In genomic region chr20:36773548-36774242, GRCh38 we compare ENCODE assay signal across 8 cellular contexts. TPM values are rescaled to one million over a fixed set of nuclear protein-coding genes. Genes with fewer than 3 reads are reported as not detected.
DNase-seq lines count a peak whose midpoint lies in the region; ATAC-seq, FAIRE-seq and TF ChIP-seq lines count a peak whose summit lies in the region.

A gene with protein sequence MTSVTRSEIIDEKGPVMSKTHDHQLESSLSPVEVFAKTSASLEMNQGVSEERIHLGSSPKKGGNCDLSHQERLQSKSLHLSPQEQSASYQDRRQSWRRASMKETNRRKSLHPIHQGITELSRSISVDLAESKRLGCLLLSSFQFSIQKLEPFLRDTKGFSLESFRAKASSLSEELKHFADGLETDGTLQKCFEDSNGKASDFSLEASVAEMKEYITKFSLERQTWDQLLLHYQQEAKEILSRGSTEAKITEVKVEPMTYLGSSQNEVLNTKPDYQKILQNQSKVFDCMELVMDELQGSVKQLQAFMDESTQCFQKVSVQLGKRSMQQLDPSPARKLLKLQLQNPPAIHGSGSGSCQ (minus strand): TSS chr20:36773763. CDS start chr20:36771458, 2,305 bp downstream.

- H3K9me3 ChIP-seq in HepG2 (ENCODE audit: low read length) = no peaks in the 10 kb centered on the region

- TF ChIP-seq EP300 in HepG2 (IDR thresholded peaks at IDR 0.05; ENCODE audit: low read depth in 2 of 2, low read length in 2 of 2) (peak in 1 of 2 experiments; percentile 16; a peak in 1 of 4 replicates), HepG2 (CRISPR knock-in tag; IDR thresholded peaks at IDR 0.05; ENCODE audit: borderline replicate concordance) (0 out of 2 replicates have a peak, but pooled peaks have one; percentile 15)

- peak within 1 kb of the TSS; percentile 67 to 99 (median 92) for H3K4me3 ChIP-seq in HepG2 (replicated peaks in 1 of 3; ENCODE audit: insufficient read depth in 1 of 3, low read depth in 2 of 3, low read length in 3 of 3)

- peak; percentile 76 for FAIRE-seq in HepG2 (lab: Jason Lieb, UNC)

- peaks cover 35% of the 10 kb centered on the region for H3K4me1 ChIP-seq in HepG2 (ENCODE audit: insufficient read depth, low read length)

- in situ Hi-C loops in HepG2 (cut with HindIII; ENCODE audit: extremely low pct_ligation_motif_present, low pct_unique_long_range_greater_than_20kb) = no loop called here

- peak; percentile 85 to 94 for TF ChIP-seq POLR2A in HepG2 (IDR thresholded peaks at IDR 0.05; ENCODE audit: insufficient read depth in 1 of 2, low read depth in 2 of 2, low read length in 2 of 2)

- no TSS peak for BruUV-seq in HepG2 (replicated peaks; lab: Mats Ljungman, UMichigan)

- POLR2A ChIA-PET in HepG2 (lab: Yijun Ruan, JAX) = interaction anchor here (0.6 to 1.6 kb wide), 25 partner anchors 10 to 316 kb away, joined by 3 to 14 read pairs (median 4); partner anchors contain the start of genes NDRG3, RAB5IF, TGIF2 and TLDC2

- peak within 1 kb of the TSS; percentile 99 for H3K9ac ChIP-seq in HepG2 (ENCODE audit: insufficient read depth, low read depth, low read length)

- DNase-seq in CD1c-positive myeloid dendritic cell (ENCODE audit: extremely low spot score) (peak; percentile 100), NCI-H774 (lab: John Stamatoyannopoulos, UW) (peak; percentile 96), dermis blood vessel endothelial cell (peak; percentile 98), HepG2 (ENCODE audit: low spot score) (peak; percentile 98)
- DNase-seq in activated CD4-positive, alpha-beta T cell treated with anti-CD3 and anti-CD28 coated beads, Interleukin-2, amount 50 U/mL, for 4 hours = peak; percentile 96 to 97
- DNase-seq in stimulated activated CD4-positive, alpha-beta T cell treated with anti-CD3 and anti-CD28 coated beads, Interleukin-2, amount 100 ng/mL, for 48 hours = peak; percentile 98 to 99

- ATAC-seq in GM19397 (IDR thresholded peaks at IDR 0.05; ENCODE audit: unreplicated experiment) = peak; percentile 74
- ATAC-seq in HG03571 (IDR thresholded peaks at IDR 0.05; ENCODE audit: unreplicated experiment) = peak; percentile 74
- ATAC-seq in HepG2 = peak; percentile 87

- CTCF ChIA-PET in HepG2 (lab: Yijun Ruan, JAX; ENCODE audit: low intra/inter-chr PET ratio, low total read pairs) = interaction anchor here (0.9 kb wide), 1 partner anchor 161 kb away, joined by 3 read pairs; no protein-coding TSS in a partner anchor

- intact Hi-C loops in HepG2 (cut with micrococcal nuclease; ENCODE audit: unreplicated experiment) = loop anchor here (1.0 kb wide), 1 partner anchor 35 kb away; no protein-coding TSS in a partner anchor

- TF ChIP-seq RAD21 in HepG2 (CRISPR knock-in tag; IDR thresholded peaks at IDR 0.05) = peak; percentile 39; the same call in 1 of the 2 replicates

- H3K36me3 ChIP-seq in HepG2 (replicated peaks in 1 of 2; ENCODE audit: control insufficient read depth in 1 of 2, insufficient read depth in 2 of 2, low read length in 2 of 2) = peaks cover 2 to 9% of the 10 kb centered on the region in 2 experiments; a peak in 4 of 5 replicates

- H3K79me2 ChIP-seq in HepG2 (ENCODE audit: insufficient read depth, low read length) = peaks cover 10% of the 10 kb centered on the region

- TF ChIP-seq CTCF in HepG2 (CRISPR knock-in tag; IDR thresholded peaks at IDR 0.05) = no peak; the same call in 1 of the 2 replicates

- H3K4me2 ChIP-seq in HepG2 (ENCODE audit: low read depth, low read length) = peak within 1 kb of the TSS; percentile 100

- H3K27ac ChIP-seq in HepG2 (ENCODE audit: extremely low read length, insufficient read depth, low read length) = peak within 1 kb of the TSS; percentile 94

- under 1% methylated on average over 44 of the region's 65 CpGs for WGBS in HepG2 (ENCODE audit: low lambda C conversion rate)

- no peaks in the 10 kb centered on the region for H4K20me1 ChIP-seq in HepG2 (ENCODE audit: insufficient read depth, low read length)

- peaks cover 0 to 1% of the 10 kb centered on the region in 2 experiments; a peak in 2 of 5 replicates for H3K27me3 ChIP-seq in HepG2 (ENCODE audit: control insufficient read depth in 1 of 2, insufficient read depth in 2 of 2, low read length in 2 of 2)

- peak within 1 kb of the TSS; percentile 77 for H2AFZ ChIP-seq in HepG2 (ENCODE audit: low read length)

TF ChIP-seq in HepG2, 621 proteins besides CTCF, POLR2A, EP300 and RAD21 (continues in another document):
- peak; percentile 22; the same call in 1 of the 2 replicates for TF ChIP-seq PRMT3 (CRISPR knock-in tag; IDR thresholded peaks at IDR 0.05; ENCODE audit: borderline replicate concordance, low read depth)
- TF ChIP-seq HNRNPH1 (optimal IDR thresholded peaks at IDR 0.05; ENCODE audit: low read depth, low read length) = no peak
- peak; percentile 89 for TF ChIP-seq TBX2 (CRISPR knock-in tag; IDR thresholded peaks at IDR 0.05; ENCODE audit: borderline replicate concordance)
- peak; percentile 85 for TF ChIP-seq ZNF317 (CRISPR knock-in tag; IDR thresholded peaks at IDR 0.05)
- peak; percentile 97; the same call in 1 of the 2 replicates for TF ChIP-seq ZNF552 (CRISPR knock-in tag; IDR thresholded peaks at IDR 0.05; ENCODE audit: borderline replicate concordance)
- TF ChIP-seq HNRNPUL1 (IDR thresholded peaks at IDR 0.05; ENCODE audit: low read depth, low read length) = no peak
- TF ChIP-seq KDM5B (CRISPR knock-in tag; IDR thresholded peaks at IDR 0.05; ENCODE audit: borderline replicate concordance) = peak; percentile 94
- TF ChIP-seq GABPB1 (CRISPR knock-in tag; IDR thresholded peaks at IDR 0.05) = peak; percentile 87
- TF ChIP-seq CAMTA2 (CRISPR knock-in tag; IDR thresholded peaks at IDR 0.05; ENCODE audit: borderline replicate concordance) = peak; percentile 90
- TF ChIP-seq, protein P1, sequence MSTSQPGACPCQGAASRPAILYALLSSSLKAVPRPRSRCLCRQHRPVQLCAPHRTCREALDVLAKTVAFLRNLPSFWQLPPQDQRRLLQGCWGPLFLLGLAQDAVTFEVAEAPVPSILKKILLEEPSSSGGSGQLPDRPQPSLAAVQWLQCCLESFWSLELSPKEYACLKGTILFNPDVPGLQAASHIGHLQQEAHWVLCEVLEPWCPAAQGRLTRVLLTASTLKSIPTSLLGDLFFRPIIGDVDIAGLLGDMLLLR (CRISPR knock-in tag; IDR thresholded peaks at IDR 0.05) = peak; percentile 74
- TF ChIP-seq ZNF329 (CRISPR knock-in tag; IDR thresholded peaks at IDR 0.05; ENCODE audit: low read depth) = peak; percentile 79; the same call in 1 of the 2 replicates
- TF ChIP-seq TFDP2 (CRISPR knock-in tag; IDR thresholded peaks at IDR 0.05) = peak; percentile 100
- peak; percentile 96 for TF ChIP-seq ZFP36L1 (CRISPR knock-in tag; IDR thresholded peaks at IDR 0.05)
- TF ChIP-seq SATB2 (CRISPR knock-in tag; IDR thresholded peaks at IDR 0.05) = peak; percentile 52
- TF ChIP-seq HOXA3 (CRISPR knock-in tag; IDR thresholded peaks at IDR 0.05) = peak; percentile 96
- TF ChIP-seq E2F1 (CRISPR knock-in tag; IDR thresholded peaks at IDR 0.05) = peak; percentile 100
- TF ChIP-seq XRCC5 (optimal IDR thresholded peaks at IDR 0.05; ENCODE audit: low read length) = no peak
- TF ChIP-seq ISX (CRISPR knock-in tag; conservative IDR thresholded peaks at IDR 0.05) = peak; percentile 59

RNA-seq across cellular contexts. Expression of the gene that starts here (rescaled TPM):
- total RNA-seq in dermis blood vessel endothelial cell = 24.7 and 27.0 TPM in 2 replicates
- total RNA-seq in HepG2 (2016; rRNA removed; fragmentation: Illumina TruSeq; extraction: Trizol) = 53.7 and 82.4 TPM in 2 replicates
- total RNA-seq in HepG2 (2016; cell fraction: cytosol; rRNA removed; fragmentation: Illumina TruSeq; extraction: Trizol; ENCODE audit: low read depth) = 10.7 and 11.7 TPM in 2 replicates
- total RNA-seq in HepG2 (2016; cell fraction: insoluble cytoplasmic fraction; rRNA removed; fragmentation: Illumina TruSeq; extraction: Trizol) = 57.1 and 88.9 TPM in 2 replicates
- total RNA-seq in HepG2 (2016; cell fraction: membrane; rRNA removed; fragmentation: Illumina TruSeq; extraction: Trizol) = 25.4 and 26.8 TPM in 2 replicates
- total RNA-seq in HepG2 (2016; cell fraction: nucleus; rRNA removed; fragmentation: Illumina TruSeq; extraction: Trizol) = 26.9 and 33.4 TPM in 2 replicates
- 10.5 and 18.7 TPM in 2 replicates for polyA plus RNA-seq in HepG2 (2011; rRNA removed)
- polyA plus RNA-seq in HepG2 (2011; cell fraction: cytosol; rRNA removed) = 9.6 and 10.1 TPM in 2 replicates
- 8.8 and 10.9 TPM in 2 replicates for polyA plus RNA-seq in HepG2 (2011; cell fraction: nucleus; rRNA removed)
- polyA plus RNA-seq in HepG2 (2012) = 8.0 and 18.3 TPM in 2 replicates
- polyA plus RNA-seq in HepG2 (2016; cell fraction: cytosol; fragmentation: Illumina TruSeq; extraction: Trizol; ENCODE audit: low read depth) = 4.4 and 5.3 TPM in 2 replicates
- 61.2 and 64.9 TPM in 2 replicates for polyA plus RNA-seq in HepG2 (2016; cell fraction: insoluble cytoplasmic fraction; fragmentation: Illumina TruSeq; extraction: Trizol; ENCODE audit: low read depth)
- 9.5 and 10.6 TPM in 2 replicates for polyA plus RNA-seq in HepG2 (2016; cell fraction: membrane; fragmentation: Illumina TruSeq; extraction: Trizol; ENCODE audit: low read depth)
- polyA plus RNA-seq in HepG2 (2016; cell fraction: nucleus; fragmentation: Illumina TruSeq; extraction: Trizol; ENCODE audit: insufficient read depth, low read depth) = 65.4 and 71.7 TPM in 2 replicates
- polyA minus RNA-seq in HepG2 (2011; rRNA and poly(A)+ RNA removed; ENCODE audit: low replicate concordance) = 6.5 and 15.7 TPM in 2 replicates
- polyA minus RNA-seq in HepG2 (2011; cell fraction: cytosol; rRNA and poly(A)+ RNA removed) = 6.1 and 9.5 TPM in 2 replicates
- 10.8 and 15.7 TPM in 2 replicates for polyA minus RNA-seq in HepG2 (2011; cell fraction: nucleus; rRNA and poly(A)+ RNA removed)

Comparison
In these comparisons a context has a peak if more than half of its experiments do, and no peak if none do; other contexts are left out.
1. Peak in every context shown above with its lines: DNase-seq, ATAC-seq, H3K4me3 ChIP-seq and H3K27ac ChIP-seq.